ENCODE assay signal across 13 cellular contexts in genomic region chr5:131758520-131758900, GRCh38. TPM values are rescaled to one million over a fixed set of nuclear protein-coding genes. Genes with fewer than 3 reads are reported as not detected.
A peak's percentile ranks its signal among the peaks of the same experiment; 100 is the strongest.
DNase-seq lines count a peak whose midpoint lies in the region; ATAC-seq and TF ChIP-seq lines count a peak whose summit lies in the region.
"Had no signal": no experiment of that assay in that cellular context is flagged by ENCODE, and none has a peak within 500 bp of the region (broad histone marks: within the 10 kb centered on the region; RNA-seq: fewer than 3 reads in every experiment).

No MANE protein-coding gene starts in this region.

- H3K27me3 Mint-ChIP-seq in memory B cell, result no peaks in the 10 kb centered on the region

- peak; percentile 9 for DNase-seq in GM23248
- peak; percentile 54 for DNase-seq in amniotic epithelial cell (ENCODE audit: low read depth)
- DNase-seq in memory B cell (ENCODE audit: low spot score in 2 of 2), result no peak
- DNase-seq in activated naive CD4-positive, alpha-beta T cell treated with anti-CD3 and anti-CD28 coated beads, Interleukin-2, amount 50 U/mL, for 16 hours, result no peak
- no peak for DNase-seq in DMS 273 (lab: John Stamatoyannopoulos, UW; ENCODE audit: unreplicated experiment)
- DNase-seq in NCI-H2081 (lab: John Stamatoyannopoulos, UW), result no peak
- no peak for DNase-seq in SHP77 (lab: John Stamatoyannopoulos, UW)
- DNase-seq: C1 segment of cervical spinal cord; KG1; stimulated activated CD8-positive, alpha-beta memory T cell treated with anti-CD3 and anti-CD28 coated beads, Interleukin-4, amount 100 ng/mL, for 48 hours had no signal

- no peak overlapping the region for H3K4me3 ChIP-seq in DOHH2 (ENCODE audit: low read length)
- H3K4me3 ChIP-seq in GM23248, result no peak overlapping the region
- H3K4me3 ChIP-seq: breast epithelium, neural progenitor cell had no signal

- peaks cover 98% of the 10 kb centered on the region for H3K79me2 ChIP-seq in DOHH2 (ENCODE audit: control insufficient read depth, low read length)
- H3K79me2 ChIP-seq in GM23248 (ENCODE audit: insufficient read depth), result peaks cover 100% of the 10 kb centered on the region

- 63% methylated on average over 3 of the region's 3 CpGs for WGBS in GM23248 (ENCODE audit: low coverage in 1 of 2, low lambda C conversion rate in 2 of 2, missing lambda C conversion rate in 2 of 2), 2 experiments

- H3K9me3 ChIP-seq in DOHH2 (ENCODE audit: control insufficient read depth, insufficient read depth, low read length) (no peaks in the 10 kb centered on the region), GM23248 (ENCODE audit: low read depth) (no peaks in the 10 kb centered on the region)
- H3K9me3 ChIP-seq: breast epithelium had no signal

- H3K27me3 ChIP-seq in DOHH2 (ENCODE audit: control insufficient read depth, low read length), result no peaks in the 10 kb centered on the region
- no peaks in the 10 kb centered on the region for H3K27me3 ChIP-seq in GM23248 (replicated peaks; ENCODE audit: insufficient read depth)
- H3K27me3 ChIP-seq: breast epithelium, neural progenitor cell had no signal

- no peaks in the 10 kb centered on the region; the same call in 1 of the 2 replicates for H3K36me3 ChIP-seq in DOHH2 (ENCODE audit: control insufficient read depth, low read length)
- no peaks in the 10 kb centered on the region for H3K36me3 ChIP-seq in GM23248 (ENCODE audit: low read depth)
- H3K36me3 ChIP-seq: breast epithelium, neural progenitor cell had no signal

- H3F3A ChIP-seq in DOHH2 (ENCODE audit: control insufficient read depth, insufficient read depth) (no peaks in the 10 kb centered on the region), GM23248 (ENCODE audit: insufficient read depth) (no peaks in the 10 kb centered on the region)

- no peak overlapping the region for H2AFZ ChIP-seq in GM23248
- H2AFZ ChIP-seq: neural progenitor cell had no signal

- peaks cover 34% of the 10 kb centered on the region for H3K4me1 Mint-ChIP-seq in memory B cell
- H3K4me1 Mint-ChIP-seq: neural progenitor cell had no signal

- peak overlapping the region; percentile 8 for H3K27ac Mint-ChIP-seq in memory B cell
- H3K27ac Mint-ChIP-seq: neural progenitor cell had no signal

- H3K9me2 ChIP-seq in DOHH2 (replicated peaks; ENCODE audit: control insufficient read depth, low read length) (no peaks in the 10 kb centered on the region), GM23248 (ENCODE audit: insufficient read depth) (no peaks in the 10 kb centered on the region)

- H4K20me1 ChIP-seq in DOHH2 (ENCODE audit: control insufficient read depth, insufficient read depth, low read depth, low read length), result peaks cover 2% of the 10 kb centered on the region; the same call in 1 of the 2 replicates
- H4K20me1 ChIP-seq in GM23248 (ENCODE audit: insufficient read depth), result peaks cover 26% of the 10 kb centered on the region

- TF ChIP-seq CTCF in DOHH2 (IDR thresholded peaks at IDR 0.05; ENCODE audit: low read depth, low read length, poor library complexity, severe bottlenecking), result no peak

- peaks cover 3% of the 10 kb centered on the region for H3K9me3 Mint-ChIP-seq in memory B cell

- H3K4me2 ChIP-seq in DOHH2 (ENCODE audit: low read length) (peak overlapping the region; percentile 30; the same call in 1 of the 2 replicates), GM23248 (ENCODE audit: unreplicated experiment) (peak overlapping the region; percentile 17)
- H3K4me2 ChIP-seq: neural progenitor cell had no signal

- no peak overlapping the region for H3K9ac ChIP-seq in GM23248
- H3K9ac ChIP-seq: neural progenitor cell had no signal

- peak overlapping the region; percentile 33 for H3K4me3 Mint-ChIP-seq in memory B cell
- H3K4me3 Mint-ChIP-seq: neural progenitor cell had no signal

- peaks cover 14% of the 10 kb centered on the region for H3K36me3 Mint-ChIP-seq in memory B cell

- H3K4me1 ChIP-seq in DOHH2 (ENCODE audit: control insufficient read depth, low read length) (peaks cover 28% of the 10 kb centered on the region), GM23248 (ENCODE audit: insufficient read depth) (peaks cover 12% of the 10 kb centered on the region)
- H3K4me1 ChIP-seq: breast epithelium, neural progenitor cell had no signal

- no peak for ATAC-seq in memory B cell (ENCODE audit: low read depth)

- in situ Hi-C loops in GM23248 (cut with MboI), result no loop called here

- no peak overlapping the region for H3K27ac ChIP-seq in DOHH2 (ENCODE audit: low read depth, low read length)
- no peak overlapping the region for H3K27ac ChIP-seq in GM23248
- H3K27ac ChIP-seq: breast epithelium, neural progenitor cell had no signal

RNA-seq across cellular contexts. Expression of gene FNIP1, which starts 38.3 kb away (rescaled TPM):
- 21.6 and 25.8 TPM in 2 replicates for total RNA-seq in GM23248 (2014; rRNA removed; shearing (Covaris generic))
- polyA plus RNA-seq in GM23248 (2016; fragmentation: Nextera tagmentation; extraction: Ambion mirVana), result 8.8 and 10.3 TPM in 2 replicates

Comparison
In these comparisons a context has a peak if more than half of its experiments do, and no peak if none do; other contexts are left out.
1. DNase-seq: peak in GM23248 (single experiment) and amniotic epithelial cell (single experiment); none in memory B cell (0 of 2), activated naive CD4-positive, alpha-beta T cell treated with anti-CD3 and anti-CD28 coated beads, Interleukin-2, amount 50 U/mL, for 16 hours (single experiment), DMS 273 (single experiment), NCI-H2081 (0 of 2) and SHP77 (0 of 2).